ENCODE assay signal across 9 cellular contexts in genomic region chr18:36066001-36066400, GRCh38. TPM values are rescaled to one million over a fixed set of nuclear protein-coding genes. Genes with fewer than 3 reads are reported as not detected.
DNase-seq lines count a peak whose midpoint lies in the region; ATAC-seq and TF ChIP-seq lines count a peak whose summit lies in the region.
"Had no signal": no experiment of that assay in that cellular context is flagged by ENCODE, and none has a peak within 500 bp of the region (broad histone marks: within the 10 kb centered on the region; RNA-seq: fewer than 3 reads in every experiment).

No MANE protein-coding gene starts in this region.

- DNase-seq in PC-3 (peak; percentile 6), esophagus muscularis mucosa (ENCODE audit: extremely low spot score) (no peak), prostate gland (ENCODE audit: low spot score) (no peak), HuH-7.5 (ENCODE audit: low spot score) (no peak)
- DNase-seq: stimulated activated CD4-positive, alpha-beta T cell treated with anti-CD3 and anti-CD28 coated beads, Interleukin-12 subunit alpha, Interleukin-12 subunit beta, amount 100 ng/mL, for 4 hours had no signal

- TF ChIP-seq EP300 in esophagus muscularis mucosa (IDR thresholded peaks at IDR 0.05) = no peak

- H3K9me2 ChIP-seq in PC-3 (replicated peaks; ENCODE audit: low read length) = no peaks in the 10 kb centered on the region

- peaks cover 61% of the 10 kb centered on the region for H3K79me2 ChIP-seq in PC-3 (ENCODE audit: low read length)

- intact Hi-C loops in PC-3 (cut with micrococcal nuclease) (loop anchor here (2.0 kb wide), 1 partner anchor 49 kb away; no protein-coding TSS in a partner anchor), esophagus muscularis mucosa (cut with DNase I) (loop anchor here (2.0 to 5.0 kb wide), 2 partner anchors 63 to 94 kb away; partner anchors contain the start of genes ELP2, RMP24 and SLC39A6), prostate gland (cut with DNase I) (no loop called here)

- H3K4me1 ChIP-seq in PC-3 (ENCODE audit: insufficient read depth, low read length) (no peaks in the 10 kb centered on the region; the same call in 1 of the 2 replicates), esophagus muscularis mucosa (peaks cover 15 to 36% (median 22%) of the 10 kb centered on the region in 4 donors), prostate gland (replicated peaks) (no peaks in the 10 kb centered on the region)

- POLR2A ChIA-PET in PC-3 (lab: Charles Lee; ENCODE audit: unreplicated experiment) = interaction anchor here (0.5 to 0.6 kb wide), 2 partner anchors 26 to 57 kb away, joined by 4 to 7 read pairs; no protein-coding TSS in a partner anchor

- peak overlapping the region; percentile 81; the same call in 1 of the 2 replicates for H3K27ac ChIP-seq in PC-3 (ENCODE audit: low read length)
- no peak overlapping the region for H3K27ac ChIP-seq in esophagus muscularis mucosa (replicated peaks in 1 of 4)
- H3K27ac ChIP-seq in prostate gland = no peak overlapping the region

- no peak for TF ChIP-seq POLR2A in esophagus muscularis mucosa (IDR thresholded peaks at IDR 0.05; ENCODE audit: low read depth)
- no peak for TF ChIP-seq POLR2A in prostate gland (IDR thresholded peaks at IDR 0.05)

- H4K20me1 ChIP-seq in PC-3 (ENCODE audit: low read length) = peaks cover 18% of the 10 kb centered on the region

- H2AFZ ChIP-seq in PC-3 (ENCODE audit: low read length) = no peak overlapping the region

- H3K4me2 ChIP-seq in PC-3 (ENCODE audit: low read length) = peak overlapping the region; percentile 89

- WGBS in esophagus muscularis mucosa = 47% methylated on average over 5 of the region's 5 CpGs
- 22% methylated on average over 5 of the region's 5 CpGs for WGBS in prostate gland

- no peak for TF ChIP-seq CTCF in GM12875 (IDR thresholded peaks at IDR 0.05; ENCODE audit: borderline replicate concordance, insufficient read depth, low read depth, low read length)
- no peak for TF ChIP-seq CTCF in PC-3 (conservative IDR thresholded peaks at IDR 0.05; ENCODE audit: low read depth, low read length)
- no peak for TF ChIP-seq CTCF in esophagus muscularis mucosa (IDR thresholded peaks at IDR 0.05)
- no peak for TF ChIP-seq CTCF in prostate gland (IDR thresholded peaks at IDR 0.05)

- H3K9me3 ChIP-seq in PC-3 (ENCODE audit: low read length) (no peaks in the 10 kb centered on the region), esophagus muscularis mucosa (no peaks in the 10 kb centered on the region), prostate gland (no peaks in the 10 kb centered on the region)

- H3K4me3 ChIP-seq in GM12875 (ENCODE audit: low read depth, low read length) (peak overlapping the region; percentile 98), PC-3 (ENCODE audit: low read length) (peak overlapping the region; percentile 90), esophagus muscularis mucosa (peak overlapping the region; percentile 70 to 91 (median 74)), prostate gland (peak overlapping the region; percentile 76 to 80)

- H3K27me3 ChIP-seq in PC-3 (ENCODE audit: low read length) (no peaks in the 10 kb centered on the region), esophagus muscularis mucosa (no peaks in the 10 kb centered on the region), prostate gland (replicated peaks; ENCODE audit: insufficient read depth) (no peaks in the 10 kb centered on the region)

- no TSS peak for BruUV-seq in PC-3 (replicated peaks; lab: Mats Ljungman, UMichigan)

- ATAC-seq in PC-3 = no peak
- no peak for ATAC-seq in GM18868 (IDR thresholded peaks at IDR 0.05; ENCODE audit: unreplicated experiment)
- ATAC-seq in GM19324 (IDR thresholded peaks at IDR 0.05; ENCODE audit: low FRiP score, unreplicated experiment) = no peak
- no peak for ATAC-seq in GM19467 (IDR thresholded peaks at IDR 0.05; ENCODE audit: unreplicated experiment)

- CTCF ChIA-PET in PC-3 (lab: Charles Lee) = no interaction called here

- H3F3A ChIP-seq in PC-3 (ENCODE audit: low read length, unreplicated experiment) = no peaks in the 10 kb centered on the region

- H3K36me3 ChIP-seq in PC-3 (ENCODE audit: low read depth, low read length) (no peaks in the 10 kb centered on the region), esophagus muscularis mucosa (peaks cover 0 to 6% (median 3%) of the 10 kb centered on the region in 4 donors), prostate gland (no peaks in the 10 kb centered on the region)

- peak overlapping the region; percentile 97 for H3K9ac ChIP-seq in PC-3 (ENCODE audit: low read length)

RNA-seq across cellular contexts. Expression of gene RPRD1A, which starts 1.4 kb away (rescaled TPM):
- total RNA-seq in PC-3 (2014; rRNA removed) (42.2 and 46.0 TPM in 2 replicates), esophagus muscularis mucosa (10 to 100 TPM; 62.9 to 86.8 (median 77.2) TPM), prostate gland (10 to 100 TPM; 72.7 to 81.5 TPM)
